ENCODE assay signal across 16 cellular contexts in the genomic region with DNA sequence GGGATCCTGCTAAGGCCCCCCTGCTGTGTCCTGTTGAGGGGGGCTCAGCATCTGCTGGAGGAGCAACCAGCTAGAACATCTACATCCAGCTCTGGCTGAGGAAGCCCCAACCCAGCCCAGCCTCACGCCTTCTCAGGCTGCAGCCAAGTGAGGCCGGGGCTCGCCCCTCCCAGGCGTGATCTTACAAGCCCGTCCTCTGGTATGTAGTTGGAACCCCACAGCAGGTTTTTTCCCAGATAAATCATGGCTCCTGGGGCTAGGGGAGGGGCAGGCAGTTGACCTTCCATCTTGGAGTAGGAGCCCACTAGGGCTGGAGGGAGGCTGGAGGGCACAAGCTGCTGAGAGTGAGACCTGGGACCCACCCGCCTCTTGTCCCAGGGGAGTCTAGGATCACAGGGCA. TPM values are rescaled to one million over a fixed set of nuclear protein-coding genes. Genes with fewer than 3 reads are reported as not detected.
DNase-seq lines count a peak whose midpoint lies in the region; ATAC-seq and TF ChIP-seq lines count a peak whose summit lies in the region.
"Had no signal": no experiment of that assay in that cellular context is flagged by ENCODE, and none has a peak within 500 bp of the region (broad histone marks: within the 10 kb centered on the region; RNA-seq: fewer than 3 reads in every experiment).

No MANE protein-coding gene starts in this region.

- H3K4me3 Mint-ChIP-seq in glutamatergic neuron (ENCODE audit: unreplicated experiment): no peak overlapping the region
- H3K4me3 Mint-ChIP-seq: CD14-positive monocyte had no signal

- H2BK120ac ChIP-seq in trophoblast cell (ENCODE audit: insufficient read depth, low read length, poor library complexity): no peak overlapping the region

- H3K4me1 ChIP-seq in body of pancreas (peaks cover 45% of the 10 kb centered on the region), foreskin keratinocyte (peaks cover 20% of the 10 kb centered on the region), trophoblast cell (ENCODE audit: control insufficient read depth in 1 of 2, insufficient read depth in 2 of 2, low read length in 2 of 2) (peaks cover 17 to 29% of the 10 kb centered on the region in 2 experiments)

- CTCF ChIA-PET in RWPE1 (lab: Yijun Ruan, JAX): interaction anchor here (0.6 to 1.0 kb wide), 3 partner anchors 23 to 40 kb away, joined by 3 to 4 read pairs (median 3); no protein-coding TSS in a partner anchor

- H3K36me3 Mint-ChIP-seq in glutamatergic neuron (ENCODE audit: unreplicated experiment): peaks cover 11% of the 10 kb centered on the region

- WGBS in body of pancreas, 2 donors: 76 to 93% methylated on average over 3 to 6 of the region's 6 CpGs
- no CpG with 5 or more reads among the region's 6 CpGs for WGBS in trophoblast cell (ENCODE audit: extremely low coverage, insufficient coverage, insufficient read length)

- intact Hi-C loops in body of pancreas (cut with DNase I): no loop called here

- POLR2A ChIA-PET in RWPE1 (lab: Yijun Ruan, JAX; ENCODE audit: low non-redundant PET): no interaction called here

- H2BK5ac ChIP-seq in trophoblast cell (ENCODE audit: low read depth, low read length, poor library complexity): no peak overlapping the region

- no peak overlapping the region for H2AFZ ChIP-seq in trophoblast cell (ENCODE audit: insufficient read depth, low read length, poor library complexity)

- H4K91ac ChIP-seq in trophoblast cell (ENCODE audit: low read depth, low read length): no peak overlapping the region

- H3K79me2 ChIP-seq in trophoblast cell (ENCODE audit: control insufficient read depth, insufficient read depth, low read length, poor library complexity): peaks cover 15% of the 10 kb centered on the region

- no peak overlapping the region for H4K8ac ChIP-seq in trophoblast cell (ENCODE audit: low read depth, low read length)

- H2BK12ac ChIP-seq in trophoblast cell (ENCODE audit: low read length): no peak overlapping the region

- no peak overlapping the region for H2AK5ac ChIP-seq in trophoblast cell (ENCODE audit: low read length)

- DNase-seq in RWPE1 (ENCODE audit: low spot score): peak; percentile 21
- no peak for DNase-seq in body of pancreas
- peak; percentile 57 to 80 for DNase-seq in foreskin keratinocyte
- no peak for DNase-seq in trophoblast cell
- DNase-seq in foreskin melanocyte: no peak
- no peak for DNase-seq in T-helper 1 cell
- no peak for DNase-seq in glutamatergic neuron
- no peak for DNase-seq in SKM-1 treated with dmso at 0.1 percent for 144 hours (lab: John Stamatoyannopoulos, UW; ENCODE audit: unreplicated experiment)
- DNase-seq: Caco-2, MV-4-11, NCI-H1417, NCI-H1930, NCI-H2171, NCI-H774 had no signal

- TF ChIP-seq CTCF in RWPE1 (conservative IDR thresholded peaks at IDR 0.05; ENCODE audit: low read depth): no peak
- no peak for TF ChIP-seq CTCF in body of pancreas (IDR thresholded peaks at IDR 0.05)
- no peak for TF ChIP-seq CTCF in foreskin keratinocyte (conservative IDR thresholded peaks at IDR 0.05)
- TF ChIP-seq CTCF in glutamatergic neuron (IDR thresholded peaks at IDR 0.05; ENCODE audit: partially characterized antibody, unreplicated experiment): no peak

- no peak overlapping the region for H3K4me2 ChIP-seq in trophoblast cell (ENCODE audit: low read length)

- H3K9me3 Mint-ChIP-seq in glutamatergic neuron (ENCODE audit: unreplicated experiment): peaks cover 2% of the 10 kb centered on the region

- H3K4me3 ChIP-seq in body of pancreas (no peak overlapping the region), trophoblast cell (ENCODE audit: low read depth, low read length) (no peak overlapping the region)

- H3K27ac ChIP-seq in RWPE1: peak overlapping the region; percentile 97
- peak overlapping the region in 3 of 4 donors; percentile 77 to 87 (median 83) for H3K27ac ChIP-seq in body of pancreas
- peak overlapping the region; percentile 97 for H3K27ac ChIP-seq in foreskin keratinocyte
- no peak overlapping the region for H3K27ac ChIP-seq in trophoblast cell (ENCODE audit: low read depth, low read length)

- H3K9me3 ChIP-seq in body of pancreas: no peaks in the 10 kb centered on the region
- H3K9me3 ChIP-seq in trophoblast cell (ENCODE audit: insufficient read depth, low read depth, low read length): peaks cover 3% of the 10 kb centered on the region

- H3K18ac ChIP-seq in trophoblast cell (ENCODE audit: low read length): peak overlapping the region; percentile 53

- H3K14ac ChIP-seq in trophoblast cell (ENCODE audit: low read length): no peak overlapping the region

- no peak for ATAC-seq in body of pancreas
- peak; percentile 22 for ATAC-seq in foreskin keratinocyte

- no peak overlapping the region for H3K9ac ChIP-seq in trophoblast cell (ENCODE audit: low read length)

- TF ChIP-seq POLR2A in body of pancreas (IDR thresholded peaks at IDR 0.05): no peak

- H3K4me1 Mint-ChIP-seq in glutamatergic neuron (ENCODE audit: low read depth, unreplicated experiment): no peaks in the 10 kb centered on the region

- H3K27ac Mint-ChIP-seq in glutamatergic neuron (ENCODE audit: unreplicated experiment): no peak overlapping the region
- H3K27ac Mint-ChIP-seq: CD14-positive monocyte had no signal

- H3K27me3 Mint-ChIP-seq in glutamatergic neuron (ENCODE audit: unreplicated experiment): peaks cover 2% of the 10 kb centered on the region

- H3K27me3 ChIP-seq in body of pancreas (no peaks in the 10 kb centered on the region), foreskin keratinocyte (no peaks in the 10 kb centered on the region), trophoblast cell (ENCODE audit: insufficient read depth, low read length) (no peaks in the 10 kb centered on the region)

- no peak overlapping the region for H3K4ac ChIP-seq in trophoblast cell (ENCODE audit: low read depth, low read length)

- H3K36me3 ChIP-seq in body of pancreas (replicated peaks in 1 of 2; ENCODE audit: insufficient read depth in 1 of 2, low read depth in 2 of 2): no peaks in the 10 kb centered on the region
- H3K36me3 ChIP-seq in trophoblast cell (ENCODE audit: control insufficient read depth in 1 of 2, insufficient read depth in 2 of 2, low read length in 2 of 2): peaks cover 24 to 25% of the 10 kb centered on the region in 2 experiments

- peaks cover 18% of the 10 kb centered on the region for H3K79me1 ChIP-seq in trophoblast cell (ENCODE audit: low read length)

- no peak overlapping the region for H3K23ac ChIP-seq in trophoblast cell (ENCODE audit: low read length)

- H4K12ac ChIP-seq in trophoblast cell (ENCODE audit: low read depth, low read length): no peak overlapping the region

RNA-seq across cellular contexts. Expression of gene FAM83G, which starts 4.7 kb away (rescaled TPM):
- total RNA-seq in body of pancreas: 10 to 100 TPM; 11.4 to 16.5 TPM
- total RNA-seq in foreskin keratinocyte: 49.6 and 50.4 TPM in 2 replicates
- polyA plus RNA-seq in foreskin keratinocyte: 25.0 and 26.2 TPM in 2 replicates
- 29.3 and 31.0 TPM in 2 replicates for polyA plus RNA-seq in trophoblast cell (2013)
- total RNA-seq in glutamatergic neuron (ENCODE audit: unreplicated experiment): 2.0 TPM

RNA-seq across cellular contexts. Expression of gene GRAP, which starts 46.8 kb away (rescaled TPM):
- total RNA-seq in body of pancreas (1 to 10 TPM in 1 of 2 donors, under 1 TPM in 1; 0.33 to 1.8 TPM), foreskin keratinocyte (0.14 TPM in 2 replicates), glutamatergic neuron (ENCODE audit: unreplicated experiment) (0.64 TPM)
- 0.17 and 0.19 TPM in 2 replicates for polyA plus RNA-seq in foreskin keratinocyte
- 1.3 and 1.6 TPM in 2 replicates for polyA plus RNA-seq in trophoblast cell (2013)
- total RNA-seq: NCI-H460 had no signal

RNA-seq across cellular contexts. Expression of gene SLC5A10, which starts 47.9 kb away (rescaled TPM):
- not detected for total RNA-seq in body of pancreas
- total RNA-seq in foreskin keratinocyte: 0.14 TPM in 1 of 2 replicates, not detected in the other
- polyA plus RNA-seq in foreskin keratinocyte: 0.06 TPM in 1 of 2 replicates, not detected in the other
- 0.21 and 0.25 TPM in 2 replicates for polyA plus RNA-seq in trophoblast cell (2013)
- total RNA-seq in glutamatergic neuron (ENCODE audit: unreplicated experiment): not detected
- total RNA-seq: NCI-H460 had no signal

Comparison
In these comparisons a context has a peak if more than half of its experiments do, and no peak if none do; other contexts are left out.
1. DNase-seq: peak in RWPE1 (single experiment) and foreskin keratinocyte (2 of 2); none in body of pancreas (0 of 4), trophoblast cell (0 of 2), foreskin melanocyte (single experiment), T-helper 1 cell (0 of 5), glutamatergic neuron (single experiment) and SKM-1 treated with dmso at 0.1 percent for 144 hours (single experiment).